Comparison of ENCODE assay signal across 1 cellular context in the genomic region with DNA sequence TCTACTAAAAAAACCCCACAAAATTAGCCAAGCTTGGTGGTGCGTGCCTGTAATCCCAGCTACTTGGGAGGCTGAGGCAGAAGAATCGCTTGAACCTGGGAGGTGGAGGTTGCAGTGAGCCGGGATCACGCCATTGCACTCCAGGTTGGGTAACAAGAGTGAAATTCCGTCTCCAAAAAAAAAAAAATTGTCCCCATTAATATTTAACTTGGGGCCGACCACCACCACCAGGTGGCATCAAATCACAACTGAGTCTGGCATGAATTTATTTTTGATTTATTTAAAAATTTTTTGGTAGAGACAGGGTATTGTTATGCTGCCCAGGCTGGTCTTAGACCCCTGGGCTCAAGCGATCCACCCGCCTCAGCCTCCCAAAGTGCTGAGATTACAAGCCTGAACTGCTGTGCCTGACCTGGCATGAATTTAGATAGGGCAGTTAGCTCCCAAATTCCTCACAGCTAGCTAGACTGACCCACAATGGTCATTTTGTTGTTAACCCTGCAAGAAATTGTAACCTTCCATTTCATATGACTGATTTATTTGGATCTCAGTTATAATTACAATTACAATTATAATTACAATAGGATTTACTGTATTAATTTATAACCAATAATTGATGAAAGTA.
TF ChIP-seq lines count a peak whose summit lies in the region.

No MANE protein-coding gene starts in this region.

TF ChIP-seq in HCT116, 20 proteins besides CTCF, POLR2A, EP300 and RAD21 (continued from another document):
- TF ChIP-seq REST (IDR thresholded peaks at IDR 0.05; ENCODE audit: low read depth) = no peak
